ENCODE assay signal across 1 cellular context in the genomic region with DNA sequence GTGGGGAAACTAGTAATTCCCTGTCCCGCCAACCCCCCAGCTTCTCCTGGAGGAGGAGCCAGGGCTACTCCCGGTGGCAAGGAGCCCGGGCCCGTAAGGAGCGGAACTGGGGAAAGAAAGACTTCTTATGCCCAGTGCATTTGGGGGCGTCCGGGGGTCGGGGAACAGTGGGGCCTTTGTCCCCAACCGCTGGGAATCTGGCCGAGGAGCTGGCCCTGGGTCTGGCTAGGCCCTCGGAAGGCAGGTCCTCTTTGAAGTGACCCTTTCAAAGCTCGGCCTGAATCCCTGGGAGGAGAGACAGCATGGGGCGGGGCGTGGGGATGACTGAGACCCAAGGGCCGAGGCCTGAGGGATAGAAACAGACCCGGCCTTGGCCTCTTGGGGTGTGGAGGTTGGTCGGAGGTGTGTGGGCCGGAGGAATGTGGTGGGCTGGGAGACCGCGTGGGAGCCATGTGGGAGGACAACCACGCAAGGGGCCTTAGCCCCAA.
TF ChIP-seq lines count a peak whose summit lies in the region.

No MANE protein-coding gene starts in this region.

TF ChIP-seq in HEK293, 187 proteins besides CTCF, POLR2A, EP300 and RAD21 (continued from another document):
- TF ChIP-seq ZNF747 (tag by site-specific recombination; IDR thresholded peaks at IDR 0.05) (no peak), ZFP41 (tag by site-specific recombination; IDR thresholded peaks at IDR 0.05; ENCODE audit: borderline replicate concordance) (no peak), ZNF416 (tag by site-specific recombination; IDR thresholded peaks at IDR 0.05) (no peak)
